1 cellular context compared by ENCODE assay signal in genomic region chr12:67705394-67706370, GRCh38.
TF ChIP-seq lines count a peak whose summit lies in the region.

No MANE protein-coding gene starts in this region.

TF ChIP-seq in WTC11, 78 proteins besides CTCF, POLR2A, EP300 and RAD21 (continued from another document):
- TF ChIP-seq PRDM15 (CRISPR knock-in tag; IDR thresholded peaks at IDR 0.05), result no peak
- no peak for TF ChIP-seq OVOL2 (CRISPR knock-in tag; IDR thresholded peaks at IDR 0.05; ENCODE audit: borderline replicate concordance)
- TF ChIP-seq FOXP4 (CRISPR knock-in tag; IDR thresholded peaks at IDR 0.05), result no peak
- no peak for TF ChIP-seq STAT6 (CRISPR knock-in tag; conservative IDR thresholded peaks at IDR 0.05; ENCODE audit: low read depth)
- no peak for TF ChIP-seq ZNF121 (CRISPR knock-in tag; IDR thresholded peaks at IDR 0.05)
- no peak for TF ChIP-seq E2F4 (CRISPR knock-in tag; IDR thresholded peaks at IDR 0.05; ENCODE audit: borderline replicate concordance, low read depth)
- no peak for TF ChIP-seq ZNF138 (CRISPR knock-in tag; conservative IDR thresholded peaks at IDR 0.05)
- no peak for TF ChIP-seq ZBTB43 (CRISPR knock-in tag; IDR thresholded peaks at IDR 0.05)
- TF ChIP-seq MAX (CRISPR knock-in tag; IDR thresholded peaks at IDR 0.05), result no peak
- no peak for TF ChIP-seq NR3C1 (CRISPR knock-in tag; conservative IDR thresholded peaks at IDR 0.05; ENCODE audit: low read depth)
- TF ChIP-seq ZBTB21 (CRISPR knock-in tag; IDR thresholded peaks at IDR 0.05; ENCODE audit: borderline replicate concordance), result no peak
- TF ChIP-seq GTF2I (CRISPR knock-in tag; conservative IDR thresholded peaks at IDR 0.05), result no peak
- no peak for TF ChIP-seq ERG (CRISPR knock-in tag; IDR thresholded peaks at IDR 0.05)
- no peak for TF ChIP-seq MXD4 (CRISPR knock-in tag; IDR thresholded peaks at IDR 0.05; ENCODE audit: borderline replicate concordance)
TF ChIP-seq in WTC11: peak in this region for 0.
